In the genomic region with DNA sequence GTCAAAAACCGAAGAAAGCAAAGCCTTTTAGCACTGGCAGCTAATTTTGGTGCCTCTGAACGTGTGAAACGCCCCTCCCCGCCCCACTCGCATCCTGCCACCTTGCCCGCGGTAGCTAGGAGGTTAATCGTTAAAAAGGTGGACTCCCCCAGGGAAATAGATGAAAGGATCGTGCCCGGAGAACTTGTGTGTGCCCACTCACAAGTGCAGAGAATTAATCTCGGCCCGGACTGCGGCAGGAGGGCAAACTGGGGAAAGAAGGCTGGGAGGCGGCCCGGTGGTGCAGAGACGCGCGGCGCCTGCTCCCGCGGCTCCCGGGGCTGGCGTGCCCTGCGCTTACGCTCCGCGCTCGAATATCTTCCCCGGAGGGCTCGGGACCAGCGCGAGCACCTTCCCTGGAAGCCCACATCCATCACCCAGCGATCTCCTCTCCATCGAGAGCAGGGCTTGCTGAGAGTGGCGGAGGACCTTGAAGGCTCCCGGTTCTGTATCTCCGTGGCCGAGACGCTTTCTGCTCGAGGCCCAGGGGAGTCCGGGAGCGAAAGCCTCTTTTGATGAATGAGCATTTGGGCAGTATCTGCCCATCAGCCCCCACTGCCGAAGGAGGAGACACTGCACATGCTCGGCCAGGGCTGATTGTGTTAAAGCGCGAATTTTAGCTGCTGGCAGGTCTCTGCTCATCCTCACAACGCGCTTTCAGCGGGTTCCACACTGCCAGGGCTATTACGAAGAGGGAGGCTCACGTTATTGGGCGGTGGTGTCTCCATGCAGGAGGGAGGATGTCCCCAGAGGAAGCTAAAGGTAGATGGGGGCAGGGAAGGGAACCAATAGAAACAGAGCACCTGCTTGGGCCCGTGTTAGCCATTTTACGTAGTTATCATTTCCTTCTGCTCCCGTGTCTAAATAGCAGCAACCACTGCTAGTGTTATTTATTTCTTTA, we compare ENCODE assay signal across 8 cellular contexts. TPM values are rescaled to one million over a fixed set of nuclear protein-coding genes. Genes with fewer than 3 reads are reported as not detected.
A peak's percentile ranks its signal among the peaks of the same experiment; 100 is the strongest.
DNase-seq lines count a peak whose midpoint lies in the region; ATAC-seq and TF ChIP-seq lines count a peak whose summit lies in the region.

No MANE protein-coding gene starts in this region.

- H3K4me1 ChIP-seq in DOHH2 (ENCODE audit: control insufficient read depth, low read length) (no peaks in the 10 kb centered on the region), KMS-11 (ENCODE audit: low read depth, poor library complexity, severe bottlenecking) (peaks cover 3% of the 10 kb centered on the region), stomach (peaks cover 12 to 26% (median 22%) of the 10 kb centered on the region in 4 donors)

- peaks cover 7% of the 10 kb centered on the region; the same call in 1 of the 2 replicates for H3K36me3 Mint-ChIP-seq in WTC11
- H3K36me3 Mint-ChIP-seq in effector memory CD8-positive, alpha-beta T cell (ENCODE audit: insufficient read depth), result no peaks in the 10 kb centered on the region

- TF ChIP-seq CTCF in DOHH2 (IDR thresholded peaks at IDR 0.05; ENCODE audit: low read depth, low read length, poor library complexity, severe bottlenecking) (no peak), KMS-11 (conservative IDR thresholded peaks at IDR 0.05; ENCODE audit: low read depth, low read length) (no peak), WTC11 (IDR thresholded peaks at IDR 0.05) (no peak), stomach (IDR thresholded peaks at IDR 0.05) (no peak)

- peaks cover 35% of the 10 kb centered on the region for H3K27me3 ChIP-seq in DOHH2 (ENCODE audit: control insufficient read depth, low read length)
- H3K27me3 ChIP-seq in KMS-11 (ENCODE audit: insufficient read depth, low read depth), result no peaks in the 10 kb centered on the region; the same call in 1 of the 2 replicates
- H3K27me3 ChIP-seq in stomach, result peaks cover 0 to 24% (median 19%) of the 10 kb centered on the region in 3 donors

- no peaks in the 10 kb centered on the region; the same call in 1 of the 2 replicates for H3K9me3 Mint-ChIP-seq in WTC11
- H3K9me3 Mint-ChIP-seq in effector memory CD8-positive, alpha-beta T cell, result no peaks in the 10 kb centered on the region

- TF ChIP-seq EP300 in stomach (IDR thresholded peaks at IDR 0.05), result no peak

- peak overlapping the region; percentile 88 for H3K4me3 Mint-ChIP-seq in WTC11
- peak overlapping the region; percentile 80 to 93 for H3K4me3 Mint-ChIP-seq in effector memory CD8-positive, alpha-beta T cell

- H3K9me3 ChIP-seq in DOHH2 (ENCODE audit: control insufficient read depth, insufficient read depth, low read length), result peaks cover 6% of the 10 kb centered on the region; the same call in 1 of the 2 replicates
- no peaks in the 10 kb centered on the region for H3K9me3 ChIP-seq in stomach

- H3K27me3 Mint-ChIP-seq in WTC11 (ENCODE audit: low read depth), result peaks cover 9% of the 10 kb centered on the region
- peaks cover 29 to 36% of the 10 kb centered on the region in 2 donors for H3K27me3 Mint-ChIP-seq in effector memory CD8-positive, alpha-beta T cell

- H3K4me3 ChIP-seq in DOHH2 (ENCODE audit: low read length) (no peak overlapping the region), KMS-11 (IDR thresholded peaks at IDR 0.05; ENCODE audit: insufficient read depth, low read depth, low read length) (no peak overlapping the region), stomach (peak overlapping the region; percentile 48 to 67 (median 54))

- no peaks in the 10 kb centered on the region for H3F3A ChIP-seq in DOHH2 (ENCODE audit: control insufficient read depth, insufficient read depth)

- H4K20me1 ChIP-seq in DOHH2 (ENCODE audit: control insufficient read depth, insufficient read depth, low read depth, low read length), result no peaks in the 10 kb centered on the region
- no peaks in the 10 kb centered on the region for H4K20me1 ChIP-seq in KMS-11 (ENCODE audit: insufficient read depth)

- peak; percentile 43 for DNase-seq in WTC11 (ENCODE audit: low spot score)
- peak in 1 of 3 experiments; percentile 9 for DNase-seq in effector memory CD8-positive, alpha-beta T cell
- peak; percentile 7 to 17 for DNase-seq in lung microvascular endothelial cell (ENCODE audit: low read depth in 2 of 2)
- DNase-seq in stomach, result peak; percentile 44
- no peak for DNase-seq in OCI-M2 (lab: John Stamatoyannopoulos, UW; ENCODE audit: unreplicated experiment)

- H2AFZ ChIP-seq in KMS-11 (ENCODE audit: low read depth), result peak overlapping the region; percentile 97

- H3K36me3 ChIP-seq in DOHH2 (ENCODE audit: control insufficient read depth, low read length), result no peaks in the 10 kb centered on the region
- H3K36me3 ChIP-seq in KMS-11 (ENCODE audit: insufficient read depth), result no peaks in the 10 kb centered on the region
- no peaks in the 10 kb centered on the region for H3K36me3 ChIP-seq in stomach

- CTCF ChIA-PET in WTC11 (lab: Charles Lee), result interaction anchor here (1.0 to 3.1 kb wide), 6 partner anchors 10 to 98 kb away, joined by 3 to 17 read pairs (median 6); no protein-coding TSS in a partner anchor

- no peak for TF ChIP-seq POLR2A in stomach (IDR thresholded peaks at IDR 0.05)

- peak overlapping the region; percentile 97 for H3K27ac Mint-ChIP-seq in WTC11
- H3K27ac Mint-ChIP-seq in effector memory CD8-positive, alpha-beta T cell, result peak overlapping the region in 1 of 2 donors; percentile 53

- 2 to 6% (median 2%) methylated on average over 33 to 55 of the region's 55 CpGs for WGBS in stomach, 5 donors

- H3K4me2 ChIP-seq in DOHH2 (ENCODE audit: low read length) (peak overlapping the region; percentile 12), KMS-11 (peak overlapping the region; percentile 85)

- H3K9me2 ChIP-seq in DOHH2 (replicated peaks; ENCODE audit: control insufficient read depth, low read length), result no peaks in the 10 kb centered on the region

- POLR2A ChIA-PET in WTC11 (lab: Charles Lee), result interaction anchor here (0.6 to 1.4 kb wide), 6 partner anchors 12 to 657 kb away, joined by 3 to 5 read pairs (median 3); no protein-coding TSS in a partner anchor

- ATAC-seq in GM21529 (IDR thresholded peaks at IDR 0.05; ENCODE audit: unreplicated experiment) (peak; percentile 48), WTC11 (peak; percentile 51)
- peak; percentile 56 for ATAC-seq in effector memory CD8-positive, alpha-beta T cell (replicated peaks)

- no peak overlapping the region; the same call in 1 of the 2 replicates for H3K9ac ChIP-seq in KMS-11

- peaks cover 54% of the 10 kb centered on the region for H3K4me1 Mint-ChIP-seq in WTC11
- peaks cover 16 to 18% of the 10 kb centered on the region in 2 donors for H3K4me1 Mint-ChIP-seq in effector memory CD8-positive, alpha-beta T cell (ENCODE audit: low read depth in 2 of 2)

- intact Hi-C loops in stomach (cut with DNase I; ENCODE audit: low total_unique reads), result no loop called here

- H3K27ac ChIP-seq in DOHH2 (ENCODE audit: low read depth, low read length) (no peak overlapping the region), KMS-11 (no peak overlapping the region), stomach (peak overlapping the region; percentile 73 to 85 (median 84))

- H3K79me2 ChIP-seq in DOHH2 (ENCODE audit: control insufficient read depth, low read length) (no peaks in the 10 kb centered on the region; the same call in 1 of the 2 replicates), KMS-11 (ENCODE audit: insufficient read depth, low read depth) (no peaks in the 10 kb centered on the region)

TF ChIP-seq in WTC11, 78 proteins besides CTCF, POLR2A, EP300 and RAD21 (continues in another document):
- TF ChIP-seq KAT7 (CRISPR knock-in tag; IDR thresholded peaks at IDR 0.05; ENCODE audit: borderline replicate concordance) (peak; percentile 35; the same call in 1 of the 2 replicates), MYBL2 (CRISPR knock-in tag; IDR thresholded peaks at IDR 0.05) (0 out of 2 replicates have a peak, but pooled peaks have one; percentile 68), SP1 (CRISPR knock-in tag; conservative IDR thresholded peaks at IDR 0.05) (0 out of 2 replicates have a peak, but pooled peaks have one; percentile 34), ZNF121 (CRISPR knock-in tag; IDR thresholded peaks at IDR 0.05) (peak; percentile 64; the same call in 1 of the 2 replicates), ZNF138 (CRISPR knock-in tag; conservative IDR thresholded peaks at IDR 0.05) (0 out of 2 replicates have a peak, but pooled peaks have one; percentile 32), NR3C1 (CRISPR knock-in tag; conservative IDR thresholded peaks at IDR 0.05; ENCODE audit: low read depth) (no peak), ETV6 (CRISPR knock-in tag; IDR thresholded peaks at IDR 0.05) (0 out of 2 replicates have a peak, but pooled peaks have one; percentile 80), ZNF232 (CRISPR knock-in tag; IDR thresholded peaks at IDR 0.05) (peak; percentile 90), SMAD4 (CRISPR knock-in tag; IDR thresholded peaks at IDR 0.05) (no peak)
- TF ChIP-seq, protein P1, sequence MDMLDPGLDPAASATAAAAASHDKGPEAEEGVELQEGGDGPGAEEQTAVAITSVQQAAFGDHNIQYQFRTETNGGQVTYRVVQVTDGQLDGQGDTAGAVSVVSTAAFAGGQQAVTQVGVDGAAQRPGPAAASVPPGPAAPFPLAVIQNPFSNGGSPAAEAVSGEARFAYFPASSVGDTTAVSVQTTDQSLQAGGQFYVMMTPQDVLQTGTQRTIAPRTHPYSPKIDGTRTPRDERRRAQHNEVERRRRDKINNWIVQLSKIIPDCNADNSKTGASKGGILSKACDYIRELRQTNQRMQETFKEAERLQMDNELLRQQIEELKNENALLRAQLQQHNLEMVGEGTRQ (CRISPR knock-in tag; IDR thresholded peaks at IDR 0.05), result no peak
- TF ChIP-seq, protein P2, sequence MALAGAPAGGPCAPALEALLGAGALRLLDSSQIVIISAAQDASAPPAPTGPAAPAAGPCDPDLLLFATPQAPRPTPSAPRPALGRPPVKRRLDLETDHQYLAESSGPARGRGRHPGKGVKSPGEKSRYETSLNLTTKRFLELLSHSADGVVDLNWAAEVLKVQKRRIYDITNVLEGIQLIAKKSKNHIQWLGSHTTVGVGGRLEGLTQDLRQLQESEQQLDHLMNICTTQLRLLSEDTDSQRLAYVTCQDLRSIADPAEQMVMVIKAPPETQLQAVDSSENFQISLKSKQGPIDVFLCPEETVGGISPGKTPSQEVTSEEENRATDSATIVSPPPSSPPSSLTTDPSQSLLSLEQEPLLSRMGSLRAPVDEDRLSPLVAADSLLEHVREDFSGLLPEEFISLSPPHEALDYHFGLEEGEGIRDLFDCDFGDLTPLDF (CRISPR knock-in tag; IDR thresholded peaks at IDR 0.05), result no peak
- TF ChIP-seq, protein P3, sequence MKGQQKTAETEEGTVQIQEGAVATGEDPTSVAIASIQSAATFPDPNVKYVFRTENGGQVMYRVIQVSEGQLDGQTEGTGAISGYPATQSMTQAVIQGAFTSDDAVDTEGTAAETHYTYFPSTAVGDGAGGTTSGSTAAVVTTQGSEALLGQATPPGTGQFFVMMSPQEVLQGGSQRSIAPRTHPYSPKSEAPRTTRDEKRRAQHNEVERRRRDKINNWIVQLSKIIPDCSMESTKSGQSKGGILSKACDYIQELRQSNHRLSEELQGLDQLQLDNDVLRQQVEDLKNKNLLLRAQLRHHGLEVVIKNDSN (CRISPR knock-in tag; IDR thresholded peaks at IDR 0.05), result 0 out of 2 replicates have a peak, but pooled peaks have one; percentile 8

RNA-seq across cellular contexts. Expression of a gene that starts 1.3 kb away (rescaled TPM):
- total RNA-seq in WTC11 (2021), result 14.1 to 17.8 TPM (median 15.7 TPM) in 3 replicates
- total RNA-seq in lung microvascular endothelial cell, result not detected in 2 replicates
- 10 to 100 TPM in 3 of 5 donors, under 1 TPM in 2; 0.29 to 25.3 (median 20.5) TPM for total RNA-seq in stomach
- polyA plus RNA-seq in stomach, result 10 to 100 TPM in 1 of 3 donors, 1 to 10 TPM in 2; 3.2 to 86.3 (median 3.6) TPM

Comparison
In these comparisons a context has a peak if more than half of its experiments do, and no peak if none do; other contexts are left out.
1. H3K27ac ChIP-seq: peak in stomach (5 of 5); none in DOHH2 (single experiment) and KMS-11 (single experiment).
2. H3K4me3 ChIP-seq: peak in stomach (4 of 4); none in DOHH2 (single experiment) and KMS-11 (single experiment).
3. Peak in every context shown above with its lines, with median percentiles within 50 percentile points of each other: ATAC-seq.